ENCODE assay signal across 14 cellular contexts in the genomic region with DNA sequence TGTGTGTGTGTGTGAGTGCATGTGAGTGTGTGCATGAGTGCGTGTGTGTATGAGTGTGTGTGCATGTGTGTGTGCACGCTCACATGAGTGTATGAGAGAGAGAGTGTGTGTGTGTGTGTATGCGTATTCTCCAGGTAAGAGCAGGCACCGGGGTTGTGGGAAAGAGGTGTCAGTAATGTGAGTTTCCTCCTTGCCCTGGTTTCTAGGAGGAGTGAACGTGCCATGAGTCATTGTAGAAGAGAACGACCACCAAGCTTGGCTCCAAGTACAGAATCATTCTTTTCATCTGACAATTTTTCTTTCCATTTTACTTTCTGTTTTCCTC.
DNase-seq lines count a peak whose midpoint lies in the region; ATAC-seq and TF ChIP-seq lines count a peak whose summit lies in the region.
"Had no signal": no experiment of that assay in that cellular context is flagged by ENCODE, and none has a peak within 500 bp of the region (broad histone marks: within the 10 kb centered on the region; RNA-seq: fewer than 3 reads in every experiment).

No MANE protein-coding gene starts in this region.

- peak overlapping the region in 1 of 2 donors; percentile 3 for H3K27ac Mint-ChIP-seq in activated naive CD4-positive, alpha-beta T cell treated with anti-CD3 and anti-CD28 coated beads, Interleukin-2, amount 50 U/mL, for 72 hours
- H3K27ac Mint-ChIP-seq in activated T-cell treated with anti-CD3 and anti-CD28 coated beads, Interleukin-2, amount 50 U/mL, for 72 hours = no peak overlapping the region
- H3K27ac Mint-ChIP-seq in naive thymus-derived CD8-positive, alpha-beta T cell = peak overlapping the region in 3 of 10 donors; percentile 6 to 74 (median 33)
- H3K27ac Mint-ChIP-seq: activated T-helper 2 cell treated with anti-CD3 and anti-CD28 coated beads, Interferon-gamma antibody, Interleukin-2, Interleukin-4, amounts not matched to agents 10 μg/mL and 5 μg/mL and 100 μg/mL, durations not matched to agents 14 hours and 24 hours and 36 hours; endodermal cell; natural killer cell had no signal

- H3K27me3 Mint-ChIP-seq in activated T-cell treated with anti-CD3 and anti-CD28 coated beads, Interleukin-2, amount 50 U/mL, for 72 hours (ENCODE audit: low read depth) = no peaks in the 10 kb centered on the region
- no peaks in the 10 kb centered on the region for H3K27me3 Mint-ChIP-seq in naive thymus-derived CD8-positive, alpha-beta T cell

- H3K4me3 Mint-ChIP-seq in activated T-cell treated with anti-CD3 and anti-CD28 coated beads, Interleukin-2, amount 50 U/mL, for 72 hours = peak overlapping the region; percentile 5 to 14
- H3K4me3 Mint-ChIP-seq in naive thymus-derived CD8-positive, alpha-beta T cell = no peak overlapping the region
- H3K4me3 Mint-ChIP-seq: endodermal cell, natural killer cell had no signal

- peaks cover 29% of the 10 kb centered on the region for H3K4me1 Mint-ChIP-seq in activated T-cell treated with anti-CD3 and anti-CD28 coated beads, Interleukin-2, amount 50 U/mL, for 72 hours (ENCODE audit: low read depth)
- H3K4me1 Mint-ChIP-seq in naive thymus-derived CD8-positive, alpha-beta T cell = peaks cover 0 to 32% (median 0%) of the 10 kb centered on the region in 4 donors

- H3K4me3 ChIP-seq in fibroblast of pulmonary artery (replicated peaks; ENCODE audit: low read depth, low read length) = no peak overlapping the region
- H3K4me3 ChIP-seq: lung, thoracic aorta had no signal

- peak; percentile 50 to 91 for ATAC-seq in activated naive CD4-positive, alpha-beta T cell treated with anti-CD3 and anti-CD28 coated beads, Interleukin-2, amount 50 U/mL, for 72 hours
- ATAC-seq in activated T-cell treated with anti-CD3 and anti-CD28 coated beads, Interleukin-2, amount 50 U/mL, for 72 hours (replicated peaks in 1 of 2) = peak; percentile 58 to 74
- ATAC-seq in left colon (no peak), GM21529 (IDR thresholded peaks at IDR 0.05; ENCODE audit: unreplicated experiment) (no peak)
- ATAC-seq in naive thymus-derived CD8-positive, alpha-beta T cell = no peak

- H3K9me3 Mint-ChIP-seq in activated naive CD4-positive, alpha-beta T cell treated with anti-CD3 and anti-CD28 coated beads, Interleukin-2, amount 50 U/mL, for 72 hours = no peaks in the 10 kb centered on the region
- no peaks in the 10 kb centered on the region for H3K9me3 Mint-ChIP-seq in activated T-cell treated with anti-CD3 and anti-CD28 coated beads, Interleukin-2, amount 50 U/mL, for 72 hours
- no peaks in the 10 kb centered on the region for H3K9me3 Mint-ChIP-seq in naive thymus-derived CD8-positive, alpha-beta T cell
- H3K9me3 Mint-ChIP-seq: activated T-helper 2 cell treated with anti-CD3 and anti-CD28 coated beads, Interferon-gamma antibody, Interleukin-2, Interleukin-4, amounts not matched to agents 10 μg/mL and 5 μg/mL and 100 μg/mL, durations not matched to agents 14 hours and 24 hours and 36 hours; endodermal cell; natural killer cell had no signal

- intact Hi-C loops in left colon (cut with DNase I, micrococcal nuclease) = no loop called here

- H3K36me3 Mint-ChIP-seq in activated naive CD4-positive, alpha-beta T cell treated with anti-CD3 and anti-CD28 coated beads, Interleukin-2, amount 50 U/mL, for 72 hours = peaks cover 0 to 13% of the 10 kb centered on the region in 2 donors
- H3K36me3 Mint-ChIP-seq in activated T-cell treated with anti-CD3 and anti-CD28 coated beads, Interleukin-2, amount 50 U/mL, for 72 hours (ENCODE audit: insufficient read depth in 2 of 2) = peaks cover 0 to 9% of the 10 kb centered on the region in 2 donors
- peaks cover 5 to 84% (median 47%) of the 10 kb centered on the region in 3 donors for H3K36me3 Mint-ChIP-seq in naive thymus-derived CD8-positive, alpha-beta T cell

- TF ChIP-seq CTCF in fibroblast of pulmonary artery (IDR thresholded peaks at IDR 0.05; ENCODE audit: low read length, missing control alignments) = no peak

- POLR2A ChIA-PET in naive thymus-derived CD8-positive, alpha-beta T cell (lab: Charles Lee) = no interaction called here

- peak in 1 of 2 donors; percentile 22 for DNase-seq in activated naive CD4-positive, alpha-beta T cell treated with anti-CD3 and anti-CD28 coated beads, Interleukin-2, amount 50 U/mL, for 72 hours (ENCODE audit: low spot score in 2 of 2)
- no peak for DNase-seq in activated naive CD4-positive, alpha-beta T cell treated with Interleukin-2 at 50 U/mL for 16 hours
- peak in 1 of 2 donors; percentile 26 for DNase-seq in activated T-cell treated with anti-CD3 and anti-CD28 coated beads, Interleukin-2, amount 50 U/mL, for 72 hours
- DNase-seq in fibroblast of pulmonary artery (ENCODE audit: low read depth) (peak; percentile 12), left colon (no peak), iPS-NIHi7 (ENCODE audit: extremely low spot score) (no peak)
- DNase-seq in naive thymus-derived CD8-positive, alpha-beta T cell = no peak
- DNase-seq: activated CD4-positive, CD25-positive, alpha-beta regulatory T cell treated with anti-CD3 and anti-CD28 coated beads, Interleukin-2, amount 50 U/mL, for 72 hours; endodermal cell; natural killer cell had no signal

Comparison
In these comparisons a context has a peak if more than half of its experiments do, and no peak if none do; other contexts are left out.
1. ATAC-seq: peak in activated naive CD4-positive, alpha-beta T cell treated with anti-CD3 and anti-CD28 coated beads, Interleukin-2, amount 50 U/mL, for 72 hours (2 of 2) and activated T-cell treated with anti-CD3 and anti-CD28 coated beads, Interleukin-2, amount 50 U/mL, for 72 hours (2 of 2); none in left colon (single experiment), naive thymus-derived CD8-positive, alpha-beta T cell (0 of 2) and GM21529 (single experiment).
2. H3K4me3 Mint-ChIP-seq: peak in activated T-cell treated with anti-CD3 and anti-CD28 coated beads, Interleukin-2, amount 50 U/mL, for 72 hours (2 of 2); none in naive thymus-derived CD8-positive, alpha-beta T cell (0 of 10).